Comparison of ENCODE assay signal across 8 cellular contexts in genomic region chrX:18931972-18932371, GRCh38. TPM values are rescaled to one million over a fixed set of nuclear protein-coding genes. Genes with fewer than 3 reads are reported as not detected.
DNase-seq lines count a peak whose midpoint lies in the region; ATAC-seq, FAIRE-seq and TF ChIP-seq lines count a peak whose summit lies in the region.

No MANE protein-coding gene starts in this region.

- H3K27me3 ChIP-seq in gastroesophageal sphincter: no peaks in the 10 kb centered on the region

- TF ChIP-seq POLR2A in gastroesophageal sphincter (IDR thresholded peaks at IDR 0.05): no peak

- peak; percentile 34 for TF ChIP-seq CTCF in 22Rv1 (IDR thresholded peaks at IDR 0.05)
- TF ChIP-seq CTCF in GM12872 (IDR thresholded peaks at IDR 0.05; ENCODE audit: insufficient read depth, low read depth, low read length): peak; percentile 29; the same call in 1 of the 3 replicates
- TF ChIP-seq CTCF in gastroesophageal sphincter (IDR thresholded peaks at IDR 0.05): peak in 3 of 4 experiments; percentile 14 to 40 (median 25)

- peaks cover 0 to 62% of the 10 kb centered on the region in 2 donors for H3K36me3 ChIP-seq in gastroesophageal sphincter

- H3K9me3 ChIP-seq in gastroesophageal sphincter: no peaks in the 10 kb centered on the region

- 39 to 45% methylated on average over 2 to 5 of the region's 9 CpGs for WGBS in gastroesophageal sphincter (ENCODE audit: low coverage in 1 of 2), 2 donors

- ATAC-seq in gastroesophageal sphincter: no peak
- no peak for ATAC-seq in HG02885 (IDR thresholded peaks at IDR 0.05; ENCODE audit: poor library complexity, unreplicated experiment)
- ATAC-seq in GM18519 (IDR thresholded peaks at IDR 0.05; ENCODE audit: low FRiP score, unreplicated experiment): no peak
- ATAC-seq in GM19035 (IDR thresholded peaks at IDR 0.05; ENCODE audit: unreplicated experiment): no peak

- no peak overlapping the region for H3K4me3 ChIP-seq in gastroesophageal sphincter

- H3K27ac ChIP-seq in 22Rv1 (no peak overlapping the region), gastroesophageal sphincter (no peak overlapping the region)

- no peak for FAIRE-seq in RCC 7860 (lab: Jason Lieb, UNC)

- no peak for TF ChIP-seq EP300 in gastroesophageal sphincter (IDR thresholded peaks at IDR 0.05)

- no peaks in the 10 kb centered on the region for H3K4me1 ChIP-seq in gastroesophageal sphincter

- DNase-seq in RCC 7860 (ENCODE audit: low spot score): peak; percentile 6
- DNase-seq in DMS153 (lab: John Stamatoyannopoulos, UW): no peak

RNA-seq across cellular contexts. Expression of gene PHKA2, which starts 51.9 kb away (rescaled TPM):
- 10 to 100 TPM in 3 of 4 donors, 1 to 10 TPM in 1; 3.9 to 15.1 (median 13.2) TPM for total RNA-seq in gastroesophageal sphincter
